ENCODE assay signal across 32 cellular contexts in genomic region chr6:161284653-161285052, GRCh38.
"Had no signal": no experiment of that assay in that cellular context is flagged by ENCODE, and none has a peak within 500 bp of the region (broad histone marks: within the 10 kb centered on the region; RNA-seq: fewer than 3 reads in every experiment).

No MANE protein-coding gene starts in this region.

- H3K9me3 ChIP-seq: Peyer's patch, SK-N-SH had no signal

- H3K27me3 ChIP-seq: brain microvascular endothelial cell, Peyer's patch, SJSA1 had no signal

- H3K4me3 ChIP-seq: Peyer's patch, SJSA1 had no signal

- H3K27ac Mint-ChIP-seq: activated B cell treated with CpG ODN at 0.5 μM for 24 hours; activated CD8-positive, alpha-beta T cell treated with anti-CD3 and anti-CD28 coated beads for 36 hours; activated naive CD8-positive, alpha-beta T cell treated with anti-CD3 and anti-CD28 coated beads for 36 hours; activated T-cell treated with anti-CD3 and anti-CD28 coated beads, Interleukin-2, amount 50 U/mL, for 72 hours; activated T-helper 17 cell treated with anti-CD3 and anti-CD28 coated beads, Interleukin-2, amount 50 U/mL, for 72 hours had no signal

- H3K9ac ChIP-seq: SK-N-SH had no signal

- H3K4me3 Mint-ChIP-seq: activated B cell treated with CpG ODN at 0.5 μM for 24 hours; activated CD8-positive, alpha-beta T cell treated with anti-CD3 and anti-CD28 coated beads for 36 hours; activated naive CD8-positive, alpha-beta T cell treated with anti-CD3 and anti-CD28 coated beads for 36 hours; activated T-cell treated with anti-CD3 and anti-CD28 coated beads, Interleukin-2, amount 50 U/mL, for 72 hours; activated T-helper 17 cell treated with anti-CD3 and anti-CD28 coated beads, Interleukin-2, amount 50 U/mL, for 72 hours had no signal

- DNase-seq: activated B cell treated with CpG ODN at 0.5 μM for 24 hours; activated CD4-positive, alpha-beta T cell treated with anti-CD3 and anti-CD28 coated beads for 48 hours; activated CD4-positive, CD25-positive, alpha-beta regulatory T cell treated with anti-CD3 and anti-CD28 coated beads, Interleukin-2, amount 50 U/mL, for 72 hours; activated CD8-positive, alpha-beta T cell treated with anti-CD3 and anti-CD28 coated beads for 36 hours; activated effector memory CD4-positive, alpha-beta T cell treated with anti-CD3 and anti-CD28 coated beads, Interleukin-2, amount 50 U/mL, for 16 hours; activated naive CD4-positive, alpha-beta T cell; activated naive CD4-positive, alpha-beta T cell treated with anti-CD3 and anti-CD28 coated beads, Interleukin-2, amount 50 U/mL, for 16 hours; activated naive CD8-positive, alpha-beta T cell treated with anti-CD3 and anti-CD28 coated beads for 36 hours; activated T-cell treated with anti-CD3 and anti-CD28 coated beads, Interleukin-2, amount 50 U/mL, for 1 hour; activated T-cell treated with anti-CD3 and anti-CD28 coated beads, Interleukin-2, amount 50 U/mL, for 72 hours; amniotic stem cell; aorta; brain microvascular endothelial cell; central memory CD4-positive, alpha-beta T cell; Kasumi-1; MM.1S; MV-4-11; NCI-H1092; NCI-H1436 treated with DMSO at 0.1 percent for 48 hours; NCI-H1694 treated with DMSO at 0.1 percent for 48 hours; NCI-H2029; NCI-H345; NCI-H524 treated with DMSO at 0.1 percent for 48 hours; Peyer's patch; RPMI8226; SHP77 treated with DMSO at 0.1 percent for 48 hours; SK-N-SH; T-helper 2 cell; T-helper 9 cell had no signal

- H3K4me1 Mint-ChIP-seq: activated B cell treated with CpG ODN at 0.5 μM for 24 hours; activated naive CD8-positive, alpha-beta T cell treated with anti-CD3 and anti-CD28 coated beads for 36 hours had no signal

- H3K4me1 ChIP-seq: Peyer's patch, SJSA1 had no signal

- H3K27me3 Mint-ChIP-seq: activated naive CD8-positive, alpha-beta T cell treated with anti-CD3 and anti-CD28 coated beads for 36 hours had no signal

- H3K27ac ChIP-seq: brain microvascular endothelial cell, Peyer's patch, SJSA1, VCaP had no signal

- ATAC-seq: activated CD8-positive, alpha-beta T cell treated with anti-CD3 and anti-CD28 coated beads for 36 hours; activated T-cell treated with anti-CD3 and anti-CD28 coated beads, Interleukin-2, amount 50 U/mL, for 72 hours; activated T-helper 17 cell treated with anti-CD3 and anti-CD28 coated beads, Interleukin-2, amount 50 U/mL, for 72 hours had no signal

- H3K4me2 ChIP-seq: SK-N-SH had no signal

- H3K36me3 ChIP-seq: brain microvascular endothelial cell, Peyer's patch, SJSA1 had no signal

- H3K36me3 Mint-ChIP-seq: activated naive CD8-positive, alpha-beta T cell treated with anti-CD3 and anti-CD28 coated beads for 36 hours had no signal
